In the genomic region with DNA sequence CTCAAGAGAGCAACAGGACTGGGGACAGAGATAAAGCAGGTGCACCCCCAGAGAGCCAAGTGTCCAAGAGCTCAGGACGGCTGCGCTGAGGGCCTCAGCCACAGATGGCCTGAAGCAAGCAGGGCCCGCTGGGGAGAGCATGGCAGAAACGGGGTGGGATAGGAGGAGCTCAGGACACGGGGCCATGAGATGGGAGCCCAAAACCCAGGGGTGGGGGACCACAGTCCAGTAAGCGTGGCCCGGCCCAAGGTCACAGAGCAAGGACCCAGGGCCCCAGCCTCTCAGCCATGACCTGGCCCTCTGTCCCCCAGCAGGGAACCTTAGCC, we compare ENCODE assay signal across 12 cellular contexts. TPM values are rescaled to one million over a fixed set of nuclear protein-coding genes. Genes with fewer than 3 reads are reported as not detected.
A peak's percentile ranks its signal among the peaks of the same experiment; 100 is the strongest.
DNase-seq lines count a peak whose midpoint lies in the region; ATAC-seq, FAIRE-seq and TF ChIP-seq lines count a peak whose summit lies in the region.
"Had no signal": no experiment of that assay in that cellular context is flagged by ENCODE, and none has a peak within 500 bp of the region (broad histone marks: within the 10 kb centered on the region; RNA-seq: fewer than 3 reads in every experiment).

No MANE protein-coding gene starts in this region.

- no peak for TF ChIP-seq POLR2A in heart left ventricle (IDR thresholded peaks at IDR 0.05)
- TF ChIP-seq POLR2A in vagina (IDR thresholded peaks at IDR 0.05), result no peak

- DNase-seq in heart left ventricle, result no peak
- no peak for DNase-seq in Right ventricle myocardium inferior (ENCODE audit: missing footprints)
- DNase-seq in dorsolateral prefrontal cortex, result no peak
- DNase-seq in vagina (ENCODE audit: extremely low spot score in 2 of 2), result no peak
- no peak for DNase-seq in RCC 7860 (ENCODE audit: low spot score)
- no peak for DNase-seq in middle frontal gyrus (ENCODE audit: extremely low spot score, low spot score)
- DNase-seq: activated CD4-positive, alpha-beta T cell treated with anti-CD3 and anti-CD28 coated beads, Interleukin-2, amount 10 ng/mL, durations not matched to agents 24 days and 14 days; NCI-H2107; transverse colon had no signal

- H3K27me3 ChIP-seq in heart left ventricle (no peaks in the 10 kb centered on the region), dorsolateral prefrontal cortex (no peaks in the 10 kb centered on the region), muscle layer of duodenum (ENCODE audit: low read depth, low read length) (no peaks in the 10 kb centered on the region), vagina (no peaks in the 10 kb centered on the region)
- H3K27me3 ChIP-seq: adrenal gland, transverse colon had no signal

- H3K9me3 ChIP-seq in heart left ventricle, result no peaks in the 10 kb centered on the region
- H3K9me3 ChIP-seq in muscle layer of duodenum (ENCODE audit: control insufficient read depth in 1 of 2, low read length in 2 of 2), result no peaks in the 10 kb centered on the region
- no peaks in the 10 kb centered on the region for H3K9me3 ChIP-seq in vagina
- H3K9me3 ChIP-seq: adrenal gland, transverse colon had no signal

- WGBS in heart left ventricle, 4 donors, result 71 to 84% (median 78%) methylated on average over 6 to 7 of the region's 7 CpGs

- ATAC-seq in heart left ventricle (peak in 2 of 4 donors; percentile 1 to 2), Right ventricle myocardium inferior (no peak), GM21526 (IDR thresholded peaks at IDR 0.05; ENCODE audit: low FRiP score, unreplicated experiment) (no peak)

- intact Hi-C loops in heart left ventricle (cut with DNase I) (no loop called here), Right ventricle myocardium inferior (cut with DNase I) (no loop called here), dorsolateral prefrontal cortex (cut with DNase I) (no loop called here), vagina (cut with DNase I) (no loop called here)

- H3K4me1 ChIP-seq in heart left ventricle, result peaks cover 10 to 64% (median 54%) of the 10 kb centered on the region in 12 donors
- peaks cover 2 to 17% of the 10 kb centered on the region in 2 donors for H3K4me1 ChIP-seq in muscle layer of duodenum (ENCODE audit: control insufficient read depth in 1 of 2, insufficient read depth in 2 of 2, low read length in 2 of 2)
- peaks cover 81% of the 10 kb centered on the region for H3K4me1 ChIP-seq in vagina

- TF ChIP-seq CTCF in heart left ventricle (IDR thresholded peaks at IDR 0.05) (no peak), dorsolateral prefrontal cortex (IDR thresholded peaks at IDR 0.05 in 54 of 56, conservative IDR thresholded peaks at IDR 0.05 in 2 of 56; ENCODE audit: low read depth in 1 of 56, partially characterized antibody in 56 of 56) (no peak), vagina (IDR thresholded peaks at IDR 0.05) (no peak)

- FAIRE-seq in RCC 7860 (lab: Jason Lieb, UNC), result no peak

- no peak overlapping the region for H3K4me3 ChIP-seq in heart left ventricle
- peak overlapping the region in 13 of 59 donors; percentile 5 to 40 (median 15) for H3K4me3 ChIP-seq in dorsolateral prefrontal cortex
- no peak overlapping the region for H3K4me3 ChIP-seq in muscle layer of duodenum (ENCODE audit: low read depth in 1 of 2, low read length in 2 of 2)
- no peak overlapping the region for H3K4me3 ChIP-seq in vagina
- H3K4me3 ChIP-seq: adrenal gland, transverse colon had no signal

- H3K36me3 ChIP-seq in heart left ventricle (peaks cover 3 to 40% (median 36%) of the 10 kb centered on the region in 9 donors), muscle layer of duodenum (ENCODE audit: control insufficient read depth in 1 of 2, insufficient read depth in 2 of 2, low read length in 2 of 2) (peaks cover 10 to 28% of the 10 kb centered on the region in 2 donors), vagina (peaks cover 0 to 35% of the 10 kb centered on the region in 2 donors)

- H3K27ac ChIP-seq in heart left ventricle (peak overlapping the region in 11 of 12 donors; percentile 36 to 81 (median 64)), dorsolateral prefrontal cortex (peak overlapping the region; percentile 85 to 100 (median 99)), muscle layer of duodenum (ENCODE audit: low read length) (peak overlapping the region; percentile 8), vagina (peak overlapping the region; percentile 95)

RNA-seq across cellular contexts. Expression of gene DUSP7, which starts 9.5 kb away (rescaled TPM):
- total RNA-seq in heart left ventricle, result 10 to 100 TPM; 14.5 to 33.2 (median 20.7) TPM
- 10 to 100 TPM in 1 of 2 donors, 1 to 10 TPM in 1; 9.2 to 26.1 TPM for polyA plus RNA-seq in heart left ventricle
- 25.0 TPM for total RNA-seq in Right ventricle myocardium inferior
- 10 to 100 TPM; 29.0 to 90.9 (median 44.8) TPM for total RNA-seq in dorsolateral prefrontal cortex
- 59.9 TPM for total RNA-seq in vagina

RNA-seq across cellular contexts. Expression of gene RPL29, which starts 51.2 kb away (rescaled TPM):
- total RNA-seq in heart left ventricle (100 to 1,000 TPM; 515 to 986 (median 681) TPM), Right ventricle myocardium inferior (677 TPM), dorsolateral prefrontal cortex (100 to 1,000 TPM; 154 to 416 (median 290) TPM), vagina (1,678 TPM)
- 1,000 to 10,000 TPM; 1,354 to 1,405 TPM for polyA plus RNA-seq in heart left ventricle

Comparison
In these comparisons a context has a peak if more than half of its experiments do, and no peak if none do; other contexts are left out.
1. H3K27ac ChIP-seq: peak in every context shown above with its lines; median percentile 99 in dorsolateral prefrontal cortex; 95 in vagina; 64 in heart left ventricle; 8 in muscle layer of duodenum.